1 cellular context compared by ENCODE assay signal in the genomic region with DNA sequence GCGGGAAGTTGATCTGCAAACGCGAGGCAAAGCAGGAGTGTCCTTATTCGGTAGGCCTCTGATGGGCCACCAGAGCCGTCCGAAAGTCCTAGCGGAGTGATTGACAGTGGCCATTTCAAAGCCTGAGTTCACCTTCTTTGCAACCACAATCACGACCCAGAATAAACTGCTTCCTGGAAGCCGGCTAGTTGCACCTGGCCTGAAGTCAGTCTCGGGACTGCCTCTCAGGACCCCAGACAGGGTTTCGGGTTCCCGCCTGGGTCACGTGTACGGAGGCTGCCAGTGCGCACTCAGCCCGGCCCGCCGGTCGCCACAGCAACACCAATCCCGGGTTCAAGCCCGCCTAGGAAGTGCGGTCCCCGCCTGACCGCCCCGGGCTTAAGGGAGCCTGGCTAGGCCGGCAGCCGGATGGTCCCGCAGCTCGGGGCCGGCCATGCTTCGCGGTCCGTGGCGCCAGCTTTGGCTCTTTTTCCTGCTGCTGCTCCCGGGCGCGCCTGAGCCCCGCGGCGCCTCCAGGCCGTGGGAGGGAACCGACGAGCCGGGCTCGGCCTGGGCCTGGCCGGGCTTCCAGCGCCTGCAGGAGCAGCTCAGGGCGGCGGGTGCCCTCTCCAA.
TF ChIP-seq lines count a peak whose summit lies in the region.

A gene with protein sequence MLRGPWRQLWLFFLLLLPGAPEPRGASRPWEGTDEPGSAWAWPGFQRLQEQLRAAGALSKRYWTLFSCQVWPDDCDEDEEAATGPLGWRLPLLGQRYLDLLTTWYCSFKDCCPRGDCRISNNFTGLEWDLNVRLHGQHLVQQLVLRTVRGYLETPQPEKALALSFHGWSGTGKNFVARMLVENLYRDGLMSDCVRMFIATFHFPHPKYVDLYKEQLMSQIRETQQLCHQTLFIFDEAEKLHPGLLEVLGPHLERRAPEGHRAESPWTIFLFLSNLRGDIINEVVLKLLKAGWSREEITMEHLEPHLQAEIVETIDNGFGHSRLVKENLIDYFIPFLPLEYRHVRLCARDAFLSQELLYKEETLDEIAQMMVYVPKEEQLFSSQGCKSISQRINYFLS (plus strand): TSS at position 375 of the 612 bp plus-strand sequence. CDS start 59 bp downstream, at position 434.

TF ChIP-seq in GM12878, 131 proteins besides CTCF, POLR2A, EP300 and RAD21 (continued from another document and continues in another):
- TF ChIP-seq ETV6 (conservative IDR thresholded peaks at IDR 0.05 in 1 of 2, IDR thresholded peaks at IDR 0.05 in 1 of 2; ENCODE audit: borderline replicate concordance in 1 of 2, low read depth in 1 of 2) (peak in 1 of 2 experiments; percentile 87; a peak in 1 of 4 replicates), CHD2 (IDR thresholded peaks at IDR 0.05; ENCODE audit: borderline replicate concordance, low read depth, low read length) (peak; percentile 49; the same call in 1 of the 2 replicates), NR2F1 (conservative IDR thresholded peaks at IDR 0.05) (peak; percentile 29; the same call in 1 of the 2 replicates), RAD51 (IDR thresholded peaks at IDR 0.05) (peak; percentile 95), KDM1A (IDR thresholded peaks at IDR 0.05; ENCODE audit: borderline replicate concordance) (no peak), FOS (IDR thresholded peaks at IDR 0.05; ENCODE audit: borderline replicate concordance, extremely low read depth, insufficient read length) (peak; percentile 13), HDGF (IDR thresholded peaks at IDR 0.05) (peak; percentile 24; the same call in 1 of the 2 replicates), RUNX3 (IDR thresholded peaks at IDR 0.05; ENCODE audit: low read length) (peak; percentile 76), KLF5 (IDR thresholded peaks at IDR 0.05; ENCODE audit: partially characterized antibody) (no peak), SUPT20H (IDR thresholded peaks at IDR 0.05; ENCODE audit: borderline replicate concordance, control insufficient read depth, low read depth, low read length) (no peak), STAT1 (conservative IDR thresholded peaks at IDR 0.05) (no peak), TBL1XR1 (IDR thresholded peaks at IDR 0.05; ENCODE audit: low read depth, low read length) (no peak), RFX5 (IDR thresholded peaks at IDR 0.05; ENCODE audit: low read depth, low read length) (no peak), DPF2 (IDR thresholded peaks at IDR 0.05) (peak; percentile 59), ESRRA (IDR thresholded peaks at IDR 0.05; ENCODE audit: low read length) (no peak), CREM (IDR thresholded peaks at IDR 0.05; ENCODE audit: low read depth) (peak; percentile 7; the same call in 1 of the 2 replicates), RB1 (IDR thresholded peaks at IDR 0.05; ENCODE audit: borderline replicate concordance) (peak; percentile 26; the same call in 1 of the 2 replicates), ZNF384 (IDR thresholded peaks at IDR 0.05; ENCODE audit: borderline replicate concordance, low read depth, low read length) (no peak), CREB1 (IDR thresholded peaks at IDR 0.05; ENCODE audit: low read depth) (peak; percentile 5), MTA3 (IDR thresholded peaks at IDR 0.05; ENCODE audit: borderline replicate concordance, low read length) (peak; percentile 21; the same call in 1 of the 2 replicates), MEF2B (IDR thresholded peaks at IDR 0.05; ENCODE audit: partially characterized antibody, poor library complexity, severe bottlenecking) (peak; percentile 57), SRF (IDR thresholded peaks at IDR 0.05; ENCODE audit: low read depth in 2 of 2, low read length in 2 of 2) (peak in 1 of 2 experiments; percentile 38; a peak in 1 of 4 replicates), HCFC1 (IDR thresholded peaks at IDR 0.05; ENCODE audit: low read length) (no peak), ZNF622 (IDR thresholded peaks at IDR 0.05) (no peak), SMC3 (IDR thresholded peaks at IDR 0.05; ENCODE audit: borderline replicate concordance, low read length) (no peak), BACH1 (IDR thresholded peaks at IDR 0.05; ENCODE audit: borderline replicate concordance) (peak; percentile 77; the same call in 1 of the 2 replicates), NFXL1 (IDR thresholded peaks at IDR 0.05; ENCODE audit: borderline replicate concordance) (no peak)
- TF ChIP-seq, protein P1, sequence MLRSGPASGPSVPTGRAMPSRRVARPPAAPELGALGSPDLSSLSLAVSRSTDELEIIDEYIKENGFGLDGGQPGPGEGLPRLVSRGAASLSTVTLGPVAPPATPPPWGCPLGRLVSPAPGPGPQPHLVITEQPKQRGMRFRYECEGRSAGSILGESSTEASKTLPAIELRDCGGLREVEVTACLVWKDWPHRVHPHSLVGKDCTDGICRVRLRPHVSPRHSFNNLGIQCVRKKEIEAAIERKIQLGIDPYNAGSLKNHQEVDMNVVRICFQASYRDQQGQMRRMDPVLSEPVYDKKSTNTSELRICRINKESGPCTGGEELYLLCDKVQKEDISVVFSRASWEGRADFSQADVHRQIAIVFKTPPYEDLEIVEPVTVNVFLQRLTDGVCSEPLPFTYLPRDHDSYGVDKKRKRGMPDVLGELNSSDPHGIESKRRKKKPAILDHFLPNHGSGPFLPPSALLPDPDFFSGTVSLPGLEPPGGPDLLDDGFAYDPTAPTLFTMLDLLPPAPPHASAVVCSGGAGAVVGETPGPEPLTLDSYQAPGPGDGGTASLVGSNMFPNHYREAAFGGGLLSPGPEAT (IDR thresholded peaks at IDR 0.05; ENCODE audit: low read depth), result peak; percentile 50
- TF ChIP-seq, protein P2, sequence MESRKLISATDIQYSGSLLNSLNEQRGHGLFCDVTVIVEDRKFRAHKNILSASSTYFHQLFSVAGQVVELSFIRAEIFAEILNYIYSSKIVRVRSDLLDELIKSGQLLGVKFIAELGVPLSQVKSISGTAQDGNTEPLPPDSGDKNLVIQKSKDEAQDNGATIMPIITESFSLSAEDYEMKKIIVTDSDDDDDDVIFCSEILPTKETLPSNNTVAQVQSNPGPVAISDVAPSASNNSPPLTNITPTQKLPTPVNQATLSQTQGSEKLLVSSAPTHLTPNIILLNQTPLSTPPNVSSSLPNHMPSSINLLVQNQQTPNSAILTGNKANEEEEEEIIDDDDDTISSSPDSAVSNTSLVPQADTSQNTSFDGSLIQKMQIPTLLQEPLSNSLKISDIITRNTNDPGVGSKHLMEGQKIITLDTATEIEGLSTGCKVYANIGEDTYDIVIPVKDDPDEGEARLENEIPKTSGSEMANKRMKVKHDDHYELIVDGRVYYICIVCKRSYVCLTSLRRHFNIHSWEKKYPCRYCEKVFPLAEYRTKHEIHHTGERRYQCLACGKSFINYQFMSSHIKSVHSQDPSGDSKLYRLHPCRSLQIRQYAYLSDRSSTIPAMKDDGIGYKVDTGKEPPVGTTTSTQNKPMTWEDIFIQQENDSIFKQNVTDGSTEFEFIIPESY (IDR thresholded peaks at IDR 0.05), result no peak
- TF ChIP-seq, protein P3, sequence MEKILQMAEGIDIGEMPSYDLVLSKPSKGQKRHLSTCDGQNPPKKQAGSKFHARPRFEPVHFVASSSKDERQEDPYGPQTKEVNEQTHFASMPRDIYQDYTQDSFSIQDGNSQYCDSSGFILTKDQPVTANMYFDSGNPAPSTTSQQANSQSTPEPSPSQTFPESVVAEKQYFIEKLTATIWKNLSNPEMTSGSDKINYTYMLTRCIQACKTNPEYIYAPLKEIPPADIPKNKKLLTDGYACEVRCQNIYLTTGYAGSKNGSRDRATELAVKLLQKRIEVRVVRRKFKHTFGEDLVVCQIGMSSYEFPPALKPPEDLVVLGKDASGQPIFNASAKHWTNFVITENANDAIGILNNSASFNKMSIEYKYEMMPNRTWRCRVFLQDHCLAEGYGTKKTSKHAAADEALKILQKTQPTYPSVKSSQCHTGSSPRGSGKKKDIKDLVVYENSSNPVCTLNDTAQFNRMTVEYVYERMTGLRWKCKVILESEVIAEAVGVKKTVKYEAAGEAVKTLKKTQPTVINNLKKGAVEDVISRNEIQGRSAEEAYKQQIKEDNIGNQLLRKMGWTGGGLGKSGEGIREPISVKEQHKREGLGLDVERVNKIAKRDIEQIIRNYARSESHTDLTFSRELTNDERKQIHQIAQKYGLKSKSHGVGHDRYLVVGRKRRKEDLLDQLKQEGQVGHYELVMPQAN (conservative IDR thresholded peaks at IDR 0.05), result peak; percentile 77
- TF ChIP-seq, protein P4, sequence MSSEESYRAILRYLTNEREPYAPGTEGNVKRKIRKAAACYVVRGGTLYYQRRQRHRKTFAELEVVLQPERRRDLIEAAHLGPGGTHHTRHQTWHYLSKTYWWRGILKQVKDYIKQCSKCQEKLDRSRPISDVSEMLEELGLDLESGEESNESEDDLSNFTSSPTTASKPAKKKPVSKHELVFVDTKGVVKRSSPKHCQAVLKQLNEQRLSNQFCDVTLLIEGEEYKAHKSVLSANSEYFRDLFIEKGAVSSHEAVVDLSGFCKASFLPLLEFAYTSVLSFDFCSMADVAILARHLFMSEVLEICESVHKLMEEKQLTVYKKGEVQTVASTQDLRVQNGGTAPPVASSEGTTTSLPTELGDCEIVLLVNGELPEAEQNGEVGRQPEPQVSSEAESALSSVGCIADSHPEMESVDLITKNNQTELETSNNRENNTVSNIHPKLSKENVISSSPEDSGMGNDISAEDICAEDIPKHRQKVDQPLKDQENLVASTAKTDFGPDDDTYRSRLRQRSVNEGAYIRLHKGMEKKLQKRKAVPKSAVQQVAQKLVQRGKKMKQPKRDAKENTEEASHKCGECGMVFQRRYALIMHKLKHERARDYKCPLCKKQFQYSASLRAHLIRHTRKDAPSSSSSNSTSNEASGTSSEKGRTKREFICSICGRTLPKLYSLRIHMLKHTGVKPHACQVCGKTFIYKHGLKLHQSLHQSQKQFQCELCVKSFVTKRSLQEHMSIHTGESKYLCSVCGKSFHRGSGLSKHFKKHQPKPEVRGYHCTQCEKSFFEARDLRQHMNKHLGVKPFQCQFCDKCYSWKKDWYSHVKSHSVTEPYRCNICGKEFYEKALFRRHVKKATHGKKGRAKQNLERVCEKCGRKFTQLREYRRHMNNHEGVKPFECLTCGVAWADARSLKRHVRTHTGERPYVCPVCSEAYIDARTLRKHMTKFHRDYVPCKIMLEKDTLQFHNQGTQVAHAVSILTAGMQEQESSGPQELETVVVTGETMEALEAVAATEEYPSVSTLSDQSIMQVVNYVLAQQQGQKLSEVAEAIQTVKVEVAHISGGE (CRISPR knock-in tag; IDR thresholded peaks at IDR 0.05), result no peak
- TF ChIP-seq, protein P5, sequence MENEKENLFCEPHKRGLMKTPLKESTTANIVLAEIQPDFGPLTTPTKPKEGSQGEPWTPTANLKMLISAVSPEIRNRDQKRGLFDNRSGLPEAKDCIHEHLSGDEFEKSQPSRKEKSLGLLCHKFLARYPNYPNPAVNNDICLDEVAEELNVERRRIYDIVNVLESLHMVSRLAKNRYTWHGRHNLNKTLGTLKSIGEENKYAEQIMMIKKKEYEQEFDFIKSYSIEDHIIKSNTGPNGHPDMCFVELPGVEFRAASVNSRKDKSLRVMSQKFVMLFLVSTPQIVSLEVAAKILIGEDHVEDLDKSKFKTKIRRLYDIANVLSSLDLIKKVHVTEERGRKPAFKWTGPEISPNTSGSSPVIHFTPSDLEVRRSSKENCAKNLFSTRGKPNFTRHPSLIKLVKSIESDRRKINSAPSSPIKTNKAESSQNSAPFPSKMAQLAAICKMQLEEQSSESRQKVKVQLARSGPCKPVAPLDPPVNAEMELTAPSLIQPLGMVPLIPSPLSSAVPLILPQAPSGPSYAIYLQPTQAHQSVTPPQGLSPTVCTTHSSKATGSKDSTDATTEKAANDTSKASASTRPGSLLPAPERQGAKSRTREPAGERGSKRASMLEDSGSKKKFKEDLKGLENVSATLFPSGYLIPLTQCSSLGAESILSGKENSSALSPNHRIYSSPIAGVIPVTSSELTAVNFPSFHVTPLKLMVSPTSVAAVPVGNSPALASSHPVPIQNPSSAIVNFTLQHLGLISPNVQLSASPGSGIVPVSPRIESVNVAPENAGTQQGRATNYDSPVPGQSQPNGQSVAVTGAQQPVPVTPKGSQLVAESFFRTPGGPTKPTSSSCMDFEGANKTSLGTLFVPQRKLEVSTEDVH (IDR thresholded peaks at IDR 0.05; ENCODE audit: low read depth, partially characterized antibody), result no peak
- TF ChIP-seq, protein P6, sequence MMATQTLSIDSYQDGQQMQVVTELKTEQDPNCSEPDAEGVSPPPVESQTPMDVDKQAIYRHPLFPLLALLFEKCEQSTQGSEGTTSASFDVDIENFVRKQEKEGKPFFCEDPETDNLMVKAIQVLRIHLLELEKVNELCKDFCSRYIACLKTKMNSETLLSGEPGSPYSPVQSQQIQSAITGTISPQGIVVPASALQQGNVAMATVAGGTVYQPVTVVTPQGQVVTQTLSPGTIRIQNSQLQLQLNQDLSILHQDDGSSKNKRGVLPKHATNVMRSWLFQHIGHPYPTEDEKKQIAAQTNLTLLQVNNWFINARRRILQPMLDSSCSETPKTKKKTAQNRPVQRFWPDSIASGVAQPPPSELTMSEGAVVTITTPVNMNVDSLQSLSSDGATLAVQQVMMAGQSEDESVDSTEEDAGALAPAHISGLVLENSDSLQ (IDR thresholded peaks at IDR 0.05), result peak; percentile 97
- TF ChIP-seq, protein P7, sequence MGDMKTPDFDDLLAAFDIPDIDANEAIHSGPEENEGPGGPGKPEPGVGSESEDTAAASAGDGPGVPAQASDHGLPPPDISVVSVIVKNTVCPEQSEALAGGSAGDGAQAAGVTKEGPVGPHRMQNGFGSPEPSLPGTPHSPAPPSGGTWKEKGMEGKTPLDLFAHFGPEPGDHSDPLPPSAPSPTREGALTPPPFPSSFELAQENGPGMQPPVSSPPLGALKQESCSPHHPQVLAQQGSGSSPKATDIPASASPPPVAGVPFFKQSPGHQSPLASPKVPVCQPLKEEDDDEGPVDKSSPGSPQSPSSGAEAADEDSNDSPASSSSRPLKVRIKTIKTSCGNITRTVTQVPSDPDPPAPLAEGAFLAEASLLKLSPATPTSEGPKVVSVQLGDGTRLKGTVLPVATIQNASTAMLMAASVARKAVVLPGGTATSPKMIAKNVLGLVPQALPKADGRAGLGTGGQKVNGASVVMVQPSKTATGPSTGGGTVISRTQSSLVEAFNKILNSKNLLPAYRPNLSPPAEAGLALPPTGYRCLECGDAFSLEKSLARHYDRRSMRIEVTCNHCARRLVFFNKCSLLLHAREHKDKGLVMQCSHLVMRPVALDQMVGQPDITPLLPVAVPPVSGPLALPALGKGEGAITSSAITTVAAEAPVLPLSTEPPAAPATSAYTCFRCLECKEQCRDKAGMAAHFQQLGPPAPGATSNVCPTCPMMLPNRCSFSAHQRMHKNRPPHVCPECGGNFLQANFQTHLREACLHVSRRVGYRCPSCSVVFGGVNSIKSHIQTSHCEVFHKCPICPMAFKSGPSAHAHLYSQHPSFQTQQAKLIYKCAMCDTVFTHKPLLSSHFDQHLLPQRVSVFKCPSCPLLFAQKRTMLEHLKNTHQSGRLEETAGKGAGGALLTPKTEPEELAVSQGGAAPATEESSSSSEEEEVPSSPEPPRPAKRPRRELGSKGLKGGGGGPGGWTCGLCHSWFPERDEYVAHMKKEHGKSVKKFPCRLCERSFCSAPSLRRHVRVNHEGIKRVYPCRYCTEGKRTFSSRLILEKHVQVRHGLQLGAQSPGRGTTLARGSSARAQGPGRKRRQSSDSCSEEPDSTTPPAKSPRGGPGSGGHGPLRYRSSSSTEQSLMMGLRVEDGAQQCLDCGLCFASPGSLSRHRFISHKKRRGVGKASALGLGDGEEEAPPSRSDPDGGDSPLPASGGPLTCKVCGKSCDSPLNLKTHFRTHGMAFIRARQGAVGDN (IDR thresholded peaks at IDR 0.05), result peak; percentile 17; the same call in 1 of the 2 replicates
